1 cellular context compared by ENCODE assay signal in genomic region chr9:98917691-98918487, GRCh38.
A peak's percentile ranks its signal among the peaks of the same experiment; 100 is the strongest.
TF ChIP-seq lines count a peak whose summit lies in the region.

No MANE protein-coding gene starts in this region.

TF ChIP-seq in K562, 482 proteins besides CTCF, POLR2A, EP300 and RAD21 (continued from another document and continues in another):
- TF ChIP-seq MEIS2 (IDR thresholded peaks at IDR 0.05; ENCODE audit: partially characterized antibody): no peak
- no peak for TF ChIP-seq THRB (CRISPR knock-in tag; conservative IDR thresholded peaks at IDR 0.05)
- TF ChIP-seq ATF6 (CRISPR knock-in tag; IDR thresholded peaks at IDR 0.05): no peak
- no peak for TF ChIP-seq ZBTB1 (CRISPR knock-in tag; IDR thresholded peaks at IDR 0.05; ENCODE audit: borderline replicate concordance, low read depth)
- TF ChIP-seq ZNF253 (CRISPR knock-in tag; conservative IDR thresholded peaks at IDR 0.05): no peak
- peak; percentile 48; the same call in 1 of the 2 replicates for TF ChIP-seq NR2C1 (IDR thresholded peaks at IDR 0.05)
- TF ChIP-seq NR2C1 (tag; IDR thresholded peaks at IDR 0.05): peak; percentile 68
- TF ChIP-seq TCF7 (IDR thresholded peaks at IDR 0.05; ENCODE audit: borderline replicate concordance): no peak
- TF ChIP-seq NR2C2 (CRISPR knock-in tag; IDR thresholded peaks at IDR 0.05): no peak
- peak; percentile 51 for TF ChIP-seq NR2C2 (tag; IDR thresholded peaks at IDR 0.05)
- no peak for TF ChIP-seq SREBF2 (CRISPR knock-in tag; IDR thresholded peaks at IDR 0.05)
- no peak for TF ChIP-seq ZNF589 (CRISPR knock-in tag; IDR thresholded peaks at IDR 0.05; ENCODE audit: low read depth)
- no peak for TF ChIP-seq TBP (optimal IDR thresholded peaks at IDR 0.05; ENCODE audit: low read depth, low read length)
- TF ChIP-seq ELF4 (CRISPR knock-in tag; IDR thresholded peaks at IDR 0.05): no peak
- no peak for TF ChIP-seq CREB3L1 (IDR thresholded peaks at IDR 0.05; ENCODE audit: borderline replicate concordance, low read depth)
- no peak for TF ChIP-seq ZKSCAN1 (IDR thresholded peaks at IDR 0.05; ENCODE audit: low read depth, low read length)
- TF ChIP-seq ZNF655 (CRISPR knock-in tag; IDR thresholded peaks at IDR 0.05): no peak
- no peak for TF ChIP-seq POU5F1 (IDR thresholded peaks at IDR 0.05; ENCODE audit: borderline replicate concordance, low read depth, low read length, partially characterized antibody)
- no peak for TF ChIP-seq ARID3A (IDR thresholded peaks at IDR 0.05; ENCODE audit: borderline replicate concordance, low read depth, low read length)
- no peak for TF ChIP-seq MITF (IDR thresholded peaks at IDR 0.05)
- TF ChIP-seq GATAD2B (IDR thresholded peaks at IDR 0.05; ENCODE audit: borderline replicate concordance): no peak
- no peak for TF ChIP-seq ID3 (CRISPR knock-in tag; IDR thresholded peaks at IDR 0.05)
- peak; percentile 86 for TF ChIP-seq ID3 (tag; IDR thresholded peaks at IDR 0.05)
- no peak for TF ChIP-seq PBX2 (CRISPR knock-in tag; IDR thresholded peaks at IDR 0.05; ENCODE audit: low read depth)
- TF ChIP-seq PBX2 (tag; conservative IDR thresholded peaks at IDR 0.05; ENCODE audit: low read depth): no peak
- no peak for TF ChIP-seq REST (CRISPR knock-in tag; IDR thresholded peaks at IDR 0.05; ENCODE audit: low read depth)
- TF ChIP-seq SETDB1 (IDR thresholded peaks at IDR 0.05; ENCODE audit: low read length): no peak
- TF ChIP-seq PRMT5 (CRISPR knock-in tag; IDR thresholded peaks at IDR 0.05): no peak
- TF ChIP-seq FOXJ2 (tag; IDR thresholded peaks at IDR 0.05): no peak
- TF ChIP-seq CBFA2T3 (IDR thresholded peaks at IDR 0.05): 0 out of 2 replicates have a peak, but pooled peaks have one; percentile 26
